In genomic region chr2:144801766-144802165, GRCh38 we compare ENCODE assay signal across 12 cellular contexts.
DNase-seq lines count a peak whose midpoint lies in the region; ATAC-seq, FAIRE-seq and TF ChIP-seq lines count a peak whose summit lies in the region.
"Had no signal": no experiment of that assay in that cellular context is flagged by ENCODE, and none has a peak within 500 bp of the region (broad histone marks: within the 10 kb centered on the region; RNA-seq: fewer than 3 reads in every experiment).

No MANE protein-coding gene starts in this region.

- H3K9ac ChIP-seq in endothelial cell of umbilical vein (replicated peaks; ENCODE audit: extremely low read depth, insufficient read depth, low read length), result no peak overlapping the region

- H3K4me3 ChIP-seq in BJ (ENCODE audit: low read depth, low read length) (no peak overlapping the region), endothelial cell of umbilical vein (replicated peaks in 1 of 3; ENCODE audit: insufficient read depth in 1 of 3, low read depth in 1 of 3, low read length in 3 of 3) (no peak overlapping the region), adrenal gland (no peak overlapping the region)
- H3K4me3 ChIP-seq: esophagus muscularis mucosa had no signal

- intact Hi-C loops in endothelial cell of umbilical vein (cut with micrococcal nuclease), result loop anchor here (10.0 kb wide), 1 partner anchor 683 kb away; no protein-coding TSS in a partner anchor
- intact Hi-C loops in adrenal gland (cut with DNase I), result no loop called here

- H3K36me3 ChIP-seq in BJ (ENCODE audit: control insufficient read depth, insufficient read depth, low read length) (no peaks in the 10 kb centered on the region), endothelial cell of umbilical vein (ENCODE audit: control insufficient read depth in 2 of 2, extremely low read depth in 1 of 2, insufficient read depth in 2 of 2, low read length in 2 of 2) (no peaks in the 10 kb centered on the region), adrenal gland (replicated peaks in 1 of 2) (no peaks in the 10 kb centered on the region)
- H3K36me3 ChIP-seq: esophagus muscularis mucosa had no signal

- dilution Hi-C loops in endothelial cell of umbilical vein (cut with MboI; ENCODE audit: extremely low pct_ligation_motif_present, low sequenced_read_pairs), result no loop called here

- peak; percentile 41 for DNase-seq in BJ (ENCODE audit: low read depth)
- peak; percentile 38 for DNase-seq in RKO (ENCODE audit: low spot score)
- peak; percentile 77 for DNase-seq in endothelial cell of umbilical vein (ENCODE audit: low read depth, low spot score)
- DNase-seq in myocyte (ENCODE audit: low read depth), result peak; percentile 17
- DNase-seq in mesenteric fat pad (ENCODE audit: low spot score), result no peak
- no peak for DNase-seq in MV-4-11 (lab: John Stamatoyannopoulos, UW)
- no peak for DNase-seq in adrenal gland
- DNase-seq: activated naive CD8-positive, alpha-beta T cell treated with anti-CD3 and anti-CD28 coated beads, Interleukin-2, amount 10 ng/mL, durations not matched to agents 7 days and 5 days; NCI-H1048; small intestine had no signal

- no peaks in the 10 kb centered on the region for H3K9me1 ChIP-seq in endothelial cell of umbilical vein (replicated peaks; ENCODE audit: control insufficient read depth, extremely low read depth, insufficient read depth, low read length)

- TF ChIP-seq CTCF in BJ (IDR thresholded peaks at IDR 0.05; ENCODE audit: insufficient read depth, low read depth, low read length) (no peak), endothelial cell of umbilical vein (IDR thresholded peaks at IDR 0.05; ENCODE audit: extremely low read depth in 1 of 2, insufficient read depth in 1 of 2, low read depth in 1 of 2, low read length in 2 of 2) (no peak), adrenal gland (IDR thresholded peaks at IDR 0.05) (no peak)

- TF ChIP-seq POLR2A in endothelial cell of umbilical vein (IDR thresholded peaks at IDR 0.05; ENCODE audit: low read depth, low read length) (no peak), adrenal gland (IDR thresholded peaks at IDR 0.05) (no peak)

- H3K27me3 ChIP-seq in BJ (ENCODE audit: control insufficient read depth, insufficient read depth, low read length) (no peaks in the 10 kb centered on the region), endothelial cell of umbilical vein (ENCODE audit: control insufficient read depth in 2 of 2, insufficient read depth in 2 of 2, low read length in 2 of 2) (no peaks in the 10 kb centered on the region), adrenal gland (no peaks in the 10 kb centered on the region)
- H3K27me3 ChIP-seq: esophagus muscularis mucosa had no signal

- H2AFZ ChIP-seq in endothelial cell of umbilical vein (ENCODE audit: low read depth, low read length), result peak overlapping the region; percentile 21

- H3K4me2 ChIP-seq in endothelial cell of umbilical vein (ENCODE audit: insufficient read depth, low read length), result no peak overlapping the region

- no peaks in the 10 kb centered on the region for H3K9me3 ChIP-seq in endothelial cell of umbilical vein (replicated peaks; ENCODE audit: control insufficient read depth, insufficient read depth, low read length)
- no peaks in the 10 kb centered on the region for H3K9me3 ChIP-seq in adrenal gland (replicated peaks in 1 of 3)
- H3K9me3 ChIP-seq: esophagus muscularis mucosa had no signal

- 59 to 77% (median 68%) methylated on average over 2 of the region's 2 CpGs for WGBS in adrenal gland, 4 donors

- BruUV-seq in endothelial cell of umbilical vein (replicated peaks; lab: Mats Ljungman, UMichigan), result no TSS peak

- no peaks in the 10 kb centered on the region for H4K20me1 ChIP-seq in endothelial cell of umbilical vein (replicated peaks; ENCODE audit: control insufficient read depth, extremely low read depth, insufficient read depth, low read length)

- CTCF ChIA-PET in BJ (lab: Yijun Ruan, JAX), result interaction anchor here (0.8 kb wide), 1 partner anchor 14 kb away, joined by 3 read pairs; no protein-coding TSS in a partner anchor
- CTCF ChIA-PET in endothelial cell of umbilical vein (lab: Charles Lee), result interaction anchor here (0.6 kb wide), 1 partner anchor 12 kb away, joined by 3 read pairs; no protein-coding TSS in a partner anchor

- no peak for ATAC-seq in GM21825 (IDR thresholded peaks at IDR 0.05; ENCODE audit: unreplicated experiment)

- POLR2A ChIA-PET in BJ (lab: Charles Lee) (no interaction called here), endothelial cell of umbilical vein (lab: Charles Lee) (no interaction called here)

- H3K79me2 ChIP-seq in endothelial cell of umbilical vein (ENCODE audit: control insufficient read depth, insufficient read depth, low read length), result no peaks in the 10 kb centered on the region

- H3K27ac ChIP-seq in endothelial cell of umbilical vein (ENCODE audit: insufficient read depth, low read depth, low read length), result peak overlapping the region; percentile 16
- H3K27ac ChIP-seq in adrenal gland, result no peak overlapping the region
- H3K27ac ChIP-seq: esophagus muscularis mucosa had no signal

- FAIRE-seq in endothelial cell of umbilical vein (lab: Jason Lieb, UNC), result peak; percentile 94
- FAIRE-seq: small intestine had no signal

- peaks cover 10% of the 10 kb centered on the region for H3K4me1 ChIP-seq in endothelial cell of umbilical vein (ENCODE audit: control insufficient read depth, extremely low read depth, insufficient read depth, low read length)
- no peaks in the 10 kb centered on the region for H3K4me1 ChIP-seq in adrenal gland (replicated peaks in 1 of 2)
- H3K4me1 ChIP-seq: esophagus muscularis mucosa had no signal

TF ChIP-seq in endothelial cell of umbilical vein, 7 proteins besides CTCF, POLR2A, EP300 and RAD21:
- TF ChIP-seq MYC (IDR thresholded peaks at IDR 0.05; ENCODE audit: low read depth, low read length), result no peak
- peak; percentile 46 for TF ChIP-seq POLR2AphosphoS5 (IDR thresholded peaks at IDR 0.05; ENCODE audit: insufficient read depth, low read depth, low read length)
- no peak for TF ChIP-seq GATA2 (IDR thresholded peaks at IDR 0.05; ENCODE audit: insufficient read depth, insufficient read length, low read depth, low read length)
- TF ChIP-seq JUN (IDR thresholded peaks at IDR 0.05; ENCODE audit: borderline replicate concordance, insufficient read depth, insufficient read length, low read depth), result peak; percentile 87
- peak; percentile 89 for TF ChIP-seq FOS (IDR thresholded peaks at IDR 0.05; ENCODE audit: borderline replicate concordance, insufficient read depth, low read length)
- TF ChIP-seq EZH2 (IDR thresholded peaks at IDR 0.05; ENCODE audit: borderline replicate concordance, low read depth, low read length, severe bottlenecking), result no peak
- no peak for TF ChIP-seq MAX (IDR thresholded peaks at IDR 0.05; ENCODE audit: insufficient read depth, insufficient read length)

Comparison
In these comparisons a context has a peak if more than half of its experiments do, and no peak if none do; other contexts are left out.
1. DNase-seq: peak in BJ (single experiment), RKO (single experiment), endothelial cell of umbilical vein (single experiment) and myocyte (single experiment); none in mesenteric fat pad (single experiment), MV-4-11 (single experiment) and adrenal gland (0 of 7).